Comparison of ENCODE assay signal across 27 cellular contexts in genomic region chr3:36489106-36489505, GRCh38.
"Had no signal": no experiment of that assay in that cellular context is flagged by ENCODE, and none has a peak within 500 bp of the region (broad histone marks: within the 10 kb centered on the region; RNA-seq: fewer than 3 reads in every experiment).

No MANE protein-coding gene starts in this region.

- H3K9me3 Mint-ChIP-seq: activated CD4-positive, alpha-beta memory T cell treated with anti-CD3 and anti-CD28 coated beads, Interleukin-2, amount 10 ng/mL, durations not matched to agents 7 days and 5 days; activated CD4-positive, alpha-beta T cell treated with anti-CD3 and anti-CD28 coated beads, Interleukin-2, amount 10 ng/mL, durations not matched to agents 7 days and 5 days; activated naive CD4-positive, alpha-beta T cell treated with anti-CD3 and anti-CD28 coated beads, Interleukin-2, amount 10 ng/mL, durations not matched to agents 7 days and 5 days; activated naive CD4-positive, alpha-beta T cell treated with anti-CD3 and anti-CD28 coated beads, Interleukin-2, amount 50 U/mL, for 72 hours; activated naive CD8-positive, alpha-beta T cell treated with anti-CD3 and anti-CD28 coated beads, Interleukin-2, amount 10 ng/mL, durations not matched to agents 7 days and 5 days; activated T-cell treated with anti-CD3 and anti-CD28 coated beads, Interleukin-2, amount 50 U/mL, for 24 hours; activated T-cell treated with anti-CD3 and anti-CD28 coated beads, Interleukin-2, amount 50 U/mL, for 72 hours; WTC11 had no signal

- H3K27me3 Mint-ChIP-seq: activated CD4-positive, alpha-beta memory T cell treated with anti-CD3 and anti-CD28 coated beads, Interleukin-2, amount 10 ng/mL, durations not matched to agents 7 days and 5 days; activated CD4-positive, alpha-beta T cell treated with anti-CD3 and anti-CD28 coated beads, Interleukin-2, amount 10 ng/mL, durations not matched to agents 7 days and 5 days; activated naive CD4-positive, alpha-beta T cell treated with anti-CD3 and anti-CD28 coated beads, Interleukin-2, amount 10 ng/mL, durations not matched to agents 7 days and 5 days; activated T-cell treated with anti-CD3 and anti-CD28 coated beads, Interleukin-2, amount 50 U/mL, for 24 hours had no signal

- H3K9me3 ChIP-seq: esophagus squamous epithelium, gastroesophageal sphincter had no signal

- DNase-seq: activated CD4-positive, alpha-beta memory T cell treated with anti-CD3 and anti-CD28 coated beads, Interleukin-2, amount 10 ng/mL, durations not matched to agents 7 days and 5 days; activated CD4-positive, alpha-beta T cell treated with anti-CD3 and anti-CD28 coated beads for 1 hour; activated CD4-positive, alpha-beta T cell treated with anti-CD3 and anti-CD28 coated beads for 4 hours; activated CD4-positive, alpha-beta T cell treated with anti-CD3 and anti-CD28 coated beads, Interleukin-2, amount 10 ng/mL, durations not matched to agents 7 days and 5 days; activated CD4-positive, alpha-beta T cell treated with anti-CD3 and anti-CD28 coated beads, Interleukin-2, amount 50 U/mL, for 4 hours; activated CD8-positive, alpha-beta memory T cell treated with anti-CD3 and anti-CD28 coated beads, Interleukin-2, amount 50 U/mL, for 48 hours; activated gamma-delta T cell; activated naive CD4-positive, alpha-beta T cell; activated naive CD4-positive, alpha-beta T cell treated with anti-CD3 and anti-CD28 coated beads, Interleukin-2, amount 10 ng/mL, durations not matched to agents 7 days and 5 days; activated naive CD8-positive, alpha-beta T cell treated with anti-CD3 and anti-CD28 coated beads, Interleukin-2, amount 10 ng/mL, durations not matched to agents 7 days and 5 days; activated T-cell treated with anti-CD3 and anti-CD28 coated beads for 4 hours; activated T-cell treated with anti-CD3 and anti-CD28 coated beads, Interleukin-2, amount 50 U/mL, for 24 hours; activated T-cell treated with anti-CD3 and anti-CD28 coated beads, Interleukin-2, amount 50 U/mL, for 72 hours; brain microvascular endothelial cell; caudate nucleus; cortex of kidney; dermis blood vessel endothelial cell; effector CD4-positive, alpha-beta T cell; effector memory CD8-positive, alpha-beta T cell; esophagus squamous epithelium; foreskin melanocyte; T-helper 2 cell had no signal

- H3K27ac Mint-ChIP-seq: activated CD4-positive, alpha-beta memory T cell treated with anti-CD3 and anti-CD28 coated beads, Interleukin-2, amount 10 ng/mL, durations not matched to agents 7 days and 5 days; activated CD4-positive, alpha-beta T cell treated with anti-CD3 and anti-CD28 coated beads, Interleukin-2, amount 10 ng/mL, durations not matched to agents 7 days and 5 days; activated naive CD4-positive, alpha-beta T cell treated with anti-CD3 and anti-CD28 coated beads, Interleukin-2, amount 10 ng/mL, durations not matched to agents 7 days and 5 days; activated naive CD4-positive, alpha-beta T cell treated with anti-CD3 and anti-CD28 coated beads, Interleukin-2, amount 50 U/mL, for 72 hours; activated naive CD8-positive, alpha-beta T cell treated with anti-CD3 and anti-CD28 coated beads, Interleukin-2, amount 10 ng/mL, durations not matched to agents 7 days and 5 days; activated T-cell treated with anti-CD3 and anti-CD28 coated beads, Interleukin-2, amount 50 U/mL, for 24 hours; activated T-cell treated with anti-CD3 and anti-CD28 coated beads, Interleukin-2, amount 50 U/mL, for 72 hours; effector memory CD8-positive, alpha-beta T cell had no signal

- ATAC-seq: activated naive CD4-positive, alpha-beta T cell treated with anti-CD3 and anti-CD28 coated beads, Interleukin-2, amount 50 U/mL, for 72 hours; activated T-cell treated with anti-CD3 and anti-CD28 coated beads, Interleukin-2, amount 50 U/mL, for 72 hours; effector memory CD8-positive, alpha-beta T cell; gastroesophageal sphincter had no signal

- FAIRE-seq: colon had no signal

- H3K4me3 ChIP-seq: esophagus squamous epithelium, gastroesophageal sphincter had no signal

- H3K4me3 Mint-ChIP-seq: activated CD4-positive, alpha-beta memory T cell treated with anti-CD3 and anti-CD28 coated beads, Interleukin-2, amount 10 ng/mL, durations not matched to agents 7 days and 5 days; activated CD4-positive, alpha-beta T cell treated with anti-CD3 and anti-CD28 coated beads, Interleukin-2, amount 10 ng/mL, durations not matched to agents 7 days and 5 days; activated naive CD4-positive, alpha-beta T cell treated with anti-CD3 and anti-CD28 coated beads, Interleukin-2, amount 10 ng/mL, durations not matched to agents 7 days and 5 days; activated naive CD8-positive, alpha-beta T cell treated with anti-CD3 and anti-CD28 coated beads, Interleukin-2, amount 10 ng/mL, durations not matched to agents 7 days and 5 days; activated T-cell treated with anti-CD3 and anti-CD28 coated beads, Interleukin-2, amount 50 U/mL, for 24 hours; activated T-cell treated with anti-CD3 and anti-CD28 coated beads, Interleukin-2, amount 50 U/mL, for 72 hours; effector memory CD8-positive, alpha-beta T cell; WTC11 had no signal

- H3K4me1 Mint-ChIP-seq: activated CD4-positive, alpha-beta memory T cell treated with anti-CD3 and anti-CD28 coated beads, Interleukin-2, amount 10 ng/mL, durations not matched to agents 7 days and 5 days; activated CD4-positive, alpha-beta T cell treated with anti-CD3 and anti-CD28 coated beads, Interleukin-2, amount 10 ng/mL, durations not matched to agents 7 days and 5 days; activated naive CD4-positive, alpha-beta T cell treated with anti-CD3 and anti-CD28 coated beads, Interleukin-2, amount 10 ng/mL, durations not matched to agents 7 days and 5 days; activated naive CD8-positive, alpha-beta T cell treated with anti-CD3 and anti-CD28 coated beads, Interleukin-2, amount 10 ng/mL, durations not matched to agents 7 days and 5 days had no signal

- H3K27me3 ChIP-seq: brain microvascular endothelial cell, esophagus squamous epithelium, gastroesophageal sphincter had no signal

- H3K36me3 ChIP-seq: brain microvascular endothelial cell, esophagus squamous epithelium, gastroesophageal sphincter had no signal

- H3K4me1 ChIP-seq: esophagus squamous epithelium, gastroesophageal sphincter had no signal

- H3K27ac ChIP-seq: brain microvascular endothelial cell, esophagus squamous epithelium, gastroesophageal sphincter, VCaP had no signal

- H3K36me3 Mint-ChIP-seq: activated naive CD4-positive, alpha-beta T cell treated with anti-CD3 and anti-CD28 coated beads, Interleukin-2, amount 10 ng/mL, durations not matched to agents 7 days and 5 days; activated naive CD4-positive, alpha-beta T cell treated with anti-CD3 and anti-CD28 coated beads, Interleukin-2, amount 50 U/mL, for 72 hours; activated naive CD8-positive, alpha-beta T cell treated with anti-CD3 and anti-CD28 coated beads, Interleukin-2, amount 10 ng/mL, durations not matched to agents 7 days and 5 days had no signal
